In the genomic region with DNA sequence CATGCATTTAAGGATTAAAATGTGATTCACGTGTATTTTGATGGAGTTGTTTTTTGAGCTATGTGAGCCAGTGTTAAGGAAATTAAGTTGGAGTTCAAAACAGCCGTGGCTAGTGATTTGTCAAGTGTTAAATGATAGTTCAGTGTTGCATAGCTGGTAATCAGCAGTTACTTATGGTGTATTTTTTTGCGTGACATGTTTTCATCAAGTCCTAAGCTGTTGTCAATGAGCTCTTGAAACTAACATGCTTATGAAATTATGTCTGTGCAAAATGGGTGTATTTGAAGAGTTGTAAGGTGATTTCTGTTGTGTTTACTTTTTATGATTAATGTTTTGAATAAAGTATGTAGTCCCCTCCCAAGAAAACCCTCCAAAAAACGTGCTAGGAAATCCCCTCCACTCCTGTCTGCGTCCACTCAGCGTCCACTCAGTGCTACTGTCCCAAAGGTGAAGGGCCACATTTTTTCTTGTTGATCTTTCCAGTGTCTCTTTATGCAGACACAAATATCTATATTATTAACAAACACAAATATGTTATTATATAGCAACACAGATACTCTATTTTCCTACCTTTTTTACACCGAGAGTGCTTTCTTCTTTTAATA, we compare ENCODE assay signal across 8 cellular contexts. TPM values are rescaled to one million over a fixed set of nuclear protein-coding genes. Genes with fewer than 3 reads are reported as not detected.
DNase-seq lines count a peak whose midpoint lies in the region; ATAC-seq and TF ChIP-seq lines count a peak whose summit lies in the region.

No MANE protein-coding gene starts in this region.

- no peak overlapping the region for H3K4me3 Mint-ChIP-seq in activated CD8-positive, alpha-beta memory T cell treated with anti-CD3 and anti-CD28 coated beads, Interleukin-2, amount 10 ng/mL, durations not matched to agents 7 days and 5 days
- peak overlapping the region; percentile 75 for H3K4me3 Mint-ChIP-seq in activated B cell treated with CpG ODN at 0.5 μM for 24 hours

- H3K27me3 ChIP-seq in iPS-18a (ENCODE audit: control insufficient read depth, insufficient read depth, low read length) (no peaks in the 10 kb centered on the region), upper lobe of left lung (no peaks in the 10 kb centered on the region)

- no peak for TF ChIP-seq POLR2A in upper lobe of left lung (IDR thresholded peaks at IDR 0.05)

- H3K9ac ChIP-seq in iPS-18a (ENCODE audit: low read length), result no peak overlapping the region

- TF ChIP-seq EP300 in upper lobe of left lung (IDR thresholded peaks at IDR 0.05), result no peak

- 19 to 27% methylated on average over 7 of the region's 7 CpGs for WGBS in upper lobe of left lung, 2 donors

- H3K4me1 ChIP-seq in iPS-18a (ENCODE audit: control insufficient read depth, low read depth, low read length), result peaks cover 59% of the 10 kb centered on the region
- H3K4me1 ChIP-seq in upper lobe of left lung, result peaks cover 25 to 68% (median 32%) of the 10 kb centered on the region in 4 donors

- H3K27ac ChIP-seq in iPS-18a (ENCODE audit: low read length) (peak overlapping the region; percentile 9), upper lobe of left lung (peak overlapping the region; percentile 55 to 83 (median 74))

- POLR2A ChIA-PET in activated B cell treated with CpG ODN at 0.5 μM for 24 hours (lab: Charles Lee), result interaction anchor here (0.5 to 1.9 kb wide), 10 partner anchors 9 to 223 kb away, joined by 3 to 12 read pairs (median 4); no protein-coding TSS in a partner anchor

- H3K9me3 ChIP-seq in iPS-18a (ENCODE audit: control insufficient read depth, low read depth, low read length) (no peaks in the 10 kb centered on the region), upper lobe of left lung (no peaks in the 10 kb centered on the region)

- H3K4me3 ChIP-seq in iPS-18a (ENCODE audit: low read length) (no peak overlapping the region), upper lobe of left lung (peak overlapping the region in 1 of 4 donors; percentile 19)

- peaks cover 57% of the 10 kb centered on the region for H3K4me1 Mint-ChIP-seq in activated CD8-positive, alpha-beta memory T cell treated with anti-CD3 and anti-CD28 coated beads, Interleukin-2, amount 10 ng/mL, durations not matched to agents 7 days and 5 days
- peaks cover 63% of the 10 kb centered on the region for H3K4me1 Mint-ChIP-seq in activated B cell treated with CpG ODN at 0.5 μM for 24 hours

- no peaks in the 10 kb centered on the region for H3K9me3 Mint-ChIP-seq in activated CD8-positive, alpha-beta memory T cell treated with anti-CD3 and anti-CD28 coated beads, Interleukin-2, amount 10 ng/mL, durations not matched to agents 7 days and 5 days (ENCODE audit: low read depth)
- no peaks in the 10 kb centered on the region for H3K9me3 Mint-ChIP-seq in activated B cell treated with CpG ODN at 0.5 μM for 24 hours
- H3K9me3 Mint-ChIP-seq in activated naive CD4-positive, alpha-beta T cell treated with anti-CD3 and anti-CD28 coated beads, Interleukin-2, amount 50 U/mL, for 72 hours, result no peaks in the 10 kb centered on the region

- H3K27me3 Mint-ChIP-seq in activated CD8-positive, alpha-beta memory T cell treated with anti-CD3 and anti-CD28 coated beads, Interleukin-2, amount 10 ng/mL, durations not matched to agents 7 days and 5 days, result no peaks in the 10 kb centered on the region
- no peaks in the 10 kb centered on the region for H3K27me3 Mint-ChIP-seq in activated B cell treated with CpG ODN at 0.5 μM for 24 hours

- H3K36me3 ChIP-seq in iPS-18a (ENCODE audit: control insufficient read depth, low read depth, low read length) (peaks cover 8% of the 10 kb centered on the region), upper lobe of left lung (peaks cover 0 to 10% (median 0%) of the 10 kb centered on the region in 4 donors)

- DNase-seq in activated CD8-positive, alpha-beta memory T cell treated with anti-CD3 and anti-CD28 coated beads, Interleukin-2, amount 10 ng/mL, durations not matched to agents 7 days and 5 days, result no peak
- no peak for DNase-seq in activated CD8-positive, alpha-beta memory T cell treated with anti-CD3 and anti-CD28 coated beads for 24 hours
- DNase-seq in activated B cell treated with CpG ODN at 0.5 μM for 24 hours, result no peak
- DNase-seq in upper lobe of left lung, result no peak
- DNase-seq in activated naive CD4-positive, alpha-beta T cell treated with anti-CD3 and anti-CD28 coated beads, Interleukin-2, amount 50 U/mL, for 72 hours (ENCODE audit: low spot score in 2 of 2), result no peak
- no peak for DNase-seq in NCI-H524 (lab: John Stamatoyannopoulos, UW)

- intact Hi-C loops in activated B cell treated with CpG ODN at 0.5 μM for 24 hours (cut with micrococcal nuclease), result loop anchor here (5.0 kb wide), 1 partner anchor 453 kb away; no protein-coding TSS in a partner anchor

- TF ChIP-seq CTCF in activated B cell treated with CpG ODN at 0.5 μM for 24 hours (IDR thresholded peaks at IDR 0.05) (no peak), upper lobe of left lung (IDR thresholded peaks at IDR 0.05) (no peak)

- peaks cover 9% of the 10 kb centered on the region for H3K36me3 Mint-ChIP-seq in activated CD8-positive, alpha-beta memory T cell treated with anti-CD3 and anti-CD28 coated beads, Interleukin-2, amount 10 ng/mL, durations not matched to agents 7 days and 5 days
- peaks cover 19% of the 10 kb centered on the region for H3K36me3 Mint-ChIP-seq in activated B cell treated with CpG ODN at 0.5 μM for 24 hours (ENCODE audit: low read depth)
- no peaks in the 10 kb centered on the region for H3K36me3 Mint-ChIP-seq in activated naive CD4-positive, alpha-beta T cell treated with anti-CD3 and anti-CD28 coated beads, Interleukin-2, amount 50 U/mL, for 72 hours

- no peak for ATAC-seq in activated CD8-positive, alpha-beta memory T cell treated with anti-CD3 and anti-CD28 coated beads, Interleukin-2, amount 10 ng/mL, durations not matched to agents 7 days and 5 days
- no peak for ATAC-seq in activated B cell treated with CpG ODN at 0.5 μM for 24 hours (ENCODE audit: low read depth)
- ATAC-seq in upper lobe of left lung (ENCODE audit: low FRiP score in 2 of 2), result peak in 1 of 2 donors; percentile 25
- ATAC-seq in GM21390 (IDR thresholded peaks at IDR 0.05; ENCODE audit: unreplicated experiment), result no peak
- no peak for ATAC-seq in activated naive CD4-positive, alpha-beta T cell treated with anti-CD3 and anti-CD28 coated beads, Interleukin-2, amount 50 U/mL, for 72 hours

- CTCF ChIA-PET in activated CD8-positive, alpha-beta memory T cell treated with anti-CD3 and anti-CD28 coated beads, Interleukin-2, amount 10 ng/mL, durations not matched to agents 7 days and 5 days (lab: Charles Lee), result interaction anchor here (0.5 to 18.9 kb wide), 14 partner anchors 8 to 453 kb away, joined by 3 to 294 read pairs (median 4); no protein-coding TSS in a partner anchor
- CTCF ChIA-PET in activated B cell treated with CpG ODN at 0.5 μM for 24 hours (lab: Charles Lee), result interaction anchor here (0.8 to 1.8 kb wide), 13 partner anchors 9 to 453 kb away, joined by 3 to 17 read pairs (median 4); no protein-coding TSS in a partner anchor

- H3K27ac Mint-ChIP-seq in activated CD8-positive, alpha-beta memory T cell treated with anti-CD3 and anti-CD28 coated beads, Interleukin-2, amount 10 ng/mL, durations not matched to agents 7 days and 5 days, result peak overlapping the region; percentile 5
- H3K27ac Mint-ChIP-seq in activated B cell treated with CpG ODN at 0.5 μM for 24 hours, result peak overlapping the region; percentile 94
- no peak overlapping the region for H3K27ac Mint-ChIP-seq in activated naive CD4-positive, alpha-beta T cell treated with anti-CD3 and anti-CD28 coated beads, Interleukin-2, amount 50 U/mL, for 72 hours

RNA-seq across cellular contexts. Expression of a gene that starts 30.0 kb away (rescaled TPM):
- total RNA-seq in activated CD8-positive, alpha-beta memory T cell treated with anti-CD3 and anti-CD28 coated beads, Interleukin-2, amount 10 ng/mL, durations not matched to agents 7 days and 5 days, result 100 to 1,000 TPM in 1 of 2 experiments, 10 to 100 TPM in 1; 90.9 to 117 TPM
- total RNA-seq in activated B cell treated with CpG ODN at 0.5 μM for 24 hours, result 138 and 147 TPM in 2 replicates
- 10 to 100 TPM; 40.9 to 64.7 (median 51.5) TPM for total RNA-seq in upper lobe of left lung
- total RNA-seq in activated naive CD4-positive, alpha-beta T cell treated with anti-CD3 and anti-CD28 coated beads, Interleukin-2, amount 50 U/mL, for 72 hours, result 100 to 1,000 TPM in 1 of 2 donors, 10 to 100 TPM in 1; 82.7 to 129 TPM

Comparison
In these comparisons a context has a peak if more than half of its experiments do, and no peak if none do; other contexts are left out.
1. H3K27ac Mint-ChIP-seq: peak in activated CD8-positive, alpha-beta memory T cell treated with anti-CD3 and anti-CD28 coated beads, Interleukin-2, amount 10 ng/mL, durations not matched to agents 7 days and 5 days (single experiment) and activated B cell treated with CpG ODN at 0.5 μM for 24 hours (single experiment); none in activated naive CD4-positive, alpha-beta T cell treated with anti-CD3 and anti-CD28 coated beads, Interleukin-2, amount 50 U/mL, for 72 hours (0 of 2).